15 cellular contexts compared by ENCODE assay signal in genomic region chr2:86042256-86043168, GRCh38.
DNase-seq lines count a peak whose midpoint lies in the region; ATAC-seq and TF ChIP-seq lines count a peak whose summit lies in the region.
"Had no signal": no experiment of that assay in that cellular context is flagged by ENCODE, and none has a peak within 500 bp of the region (broad histone marks: within the 10 kb centered on the region; RNA-seq: fewer than 3 reads in every experiment).

No MANE protein-coding gene starts in this region.

- peaks cover 16% of the 10 kb centered on the region for H3K4me1 ChIP-seq in suprapubic skin
- H3K4me1 ChIP-seq in neuronal stem cell (ENCODE audit: control insufficient read depth in 2 of 2, insufficient read depth in 1 of 2, low read depth in 1 of 2, low read length in 2 of 2): peaks cover 0 to 8% of the 10 kb centered on the region in 2 donors

- no peak overlapping the region for H3K23ac ChIP-seq in neuronal stem cell (ENCODE audit: low read depth, low read length, poor library complexity)

- H3K4ac ChIP-seq in neuronal stem cell (ENCODE audit: low read length): no peak overlapping the region

- H2BK120ac ChIP-seq in neuronal stem cell (ENCODE audit: low read depth, low read length): no peak overlapping the region

- no peak overlapping the region for H3K18ac ChIP-seq in neuronal stem cell (ENCODE audit: low read length)

- TF ChIP-seq POLR2A in suprapubic skin (IDR thresholded peaks at IDR 0.05): no peak

- no peak overlapping the region for H4K91ac ChIP-seq in neuronal stem cell (ENCODE audit: low read depth, low read length, poor library complexity)

- no peak overlapping the region for H2BK12ac ChIP-seq in neuronal stem cell (ENCODE audit: low read length)

- H3K4me1 Mint-ChIP-seq in T-cell: peaks cover 45 to 50% (median 49%) of the 10 kb centered on the region in 3 donors
- H3K4me1 Mint-ChIP-seq: WTC11 had no signal

- CTCF ChIA-PET in T-cell (lab: Charles Lee): interaction anchor here (1.0 to 1.6 kb wide), 4 partner anchors 35 to 215 kb away, joined by 3 to 6 read pairs (median 5); no protein-coding TSS in a partner anchor

- H2BK5ac ChIP-seq in neuronal stem cell (ENCODE audit: low read length): no peak overlapping the region

- H3K4me3 ChIP-seq in suprapubic skin (no peak overlapping the region), neuronal stem cell (ENCODE audit: low read length in 2 of 2) (no peak overlapping the region)

- H3K27ac Mint-ChIP-seq in T-cell: peak overlapping the region; percentile 99
- H3K27ac Mint-ChIP-seq: WTC11 had no signal

- H3K79me1 ChIP-seq in neuronal stem cell (ENCODE audit: low read depth, low read length): no peaks in the 10 kb centered on the region

- no peak for TF ChIP-seq EP300 in suprapubic skin (IDR thresholded peaks at IDR 0.05)

- H3K27me3 Mint-ChIP-seq in T-cell: no peaks in the 10 kb centered on the region

- H2AFZ ChIP-seq in neuronal stem cell (ENCODE audit: low read length): no peak overlapping the region

- H3K4me2 ChIP-seq in neuronal stem cell (ENCODE audit: insufficient read depth, low read length, poor library complexity, severe bottlenecking): no peak overlapping the region

- ATAC-seq in Right ventricle myocardium inferior (no peak), T-cell (replicated peaks in 1 of 4) (no peak), GM21423 (IDR thresholded peaks at IDR 0.05; ENCODE audit: unreplicated experiment) (no peak), HG03439 (IDR thresholded peaks at IDR 0.05; ENCODE audit: unreplicated experiment) (no peak)
- ATAC-seq: WTC11 had no signal

- POLR2A ChIA-PET in T-cell (lab: Charles Lee): interaction anchor here in 1 of 2 donors (1.5 kb wide), 1 partner anchor 63 kb away, joined by 3 read pairs; the partner anchor contains the start of genes POLR1A and PTCD3

- H3K4me3 Mint-ChIP-seq in T-cell: no peak overlapping the region
- H3K4me3 Mint-ChIP-seq: WTC11 had no signal

- no peaks in the 10 kb centered on the region for H3K27me3 ChIP-seq in suprapubic skin
- H3K27me3 ChIP-seq in neuronal stem cell (ENCODE audit: control insufficient read depth in 3 of 3, insufficient read depth in 3 of 3, low read depth in 1 of 3, low read length in 3 of 3): no peaks in the 10 kb centered on the region

- no peak for TF ChIP-seq CTCF in suprapubic skin (IDR thresholded peaks at IDR 0.05)

- intact Hi-C loops in cardiac septum (cut with DNase I): no loop called here
- intact Hi-C loops in Right ventricle myocardium inferior (cut with DNase I): no loop called here

- H2BK15ac ChIP-seq in neuronal stem cell (ENCODE audit: low read length): no peak overlapping the region

- H3K27ac ChIP-seq in suprapubic skin: no peak overlapping the region
- no peak overlapping the region for H3K27ac ChIP-seq in neuronal stem cell (replicated peaks; ENCODE audit: low read length)

- H3K36me3 Mint-ChIP-seq in T-cell: peaks cover 41% of the 10 kb centered on the region

- no peaks in the 10 kb centered on the region for H3K9me3 Mint-ChIP-seq in T-cell
- H3K9me3 Mint-ChIP-seq: WTC11 had no signal

- H3K14ac ChIP-seq in neuronal stem cell (ENCODE audit: low read length): no peak overlapping the region

- no peak overlapping the region for H3K9ac ChIP-seq in neuronal stem cell (ENCODE audit: low read depth, low read length, poor library complexity)

- H3K9me3 ChIP-seq in suprapubic skin (no peaks in the 10 kb centered on the region), neuronal stem cell (replicated peaks in 1 of 2; ENCODE audit: control insufficient read depth in 2 of 2, insufficient read depth in 1 of 2, low read depth in 1 of 2, low read length in 2 of 2) (no peaks in the 10 kb centered on the region)

- H3K36me3 ChIP-seq in suprapubic skin (peaks cover 88% of the 10 kb centered on the region), neuronal stem cell (replicated peaks in 1 of 2; ENCODE audit: control insufficient read depth in 2 of 2, insufficient read depth in 2 of 2, low read length in 2 of 2) (peaks cover 58 to 100% of the 10 kb centered on the region in 2 donors)

- no peak overlapping the region for H4K8ac ChIP-seq in neuronal stem cell (ENCODE audit: low read depth, low read length)

- 96% methylated on average over 12 of the region's 12 CpGs for WGBS in suprapubic skin
- no CpG with 5 or more reads among the region's 12 CpGs for WGBS in neuronal stem cell (ENCODE audit: extremely low coverage in 2 of 2, insufficient read length in 2 of 2, insufficient replicate concordance in 1 of 2), 2 donors

- DNase-seq in cardiac septum (ENCODE audit: low spot score): peak; percentile 33
- DNase-seq in Right ventricle myocardium inferior (ENCODE audit: missing footprints): no peak
- DNase-seq in T-cell: no peak
- DNase-seq in mesenteric fat pad (ENCODE audit: low spot score): peak; percentile 45
- DNase-seq in suprapubic skin (ENCODE audit: low spot score in 2 of 2): peak; percentile 35 to 37
- no peak for DNase-seq in neuronal stem cell (ENCODE audit: low spot score)
- DNase-seq: cerebellar nuclear complex; foreskin fibroblast; Kasumi-1; NCI-H1417; NCI-H226; NK-92 treated with Interleukin-12 subunit alpha and Interleukin-12 subunit beta, amount 100 ng/mL, for 24 hours had no signal

- no peak overlapping the region for H2AK5ac ChIP-seq in neuronal stem cell (ENCODE audit: low read depth, low read length)

Comparison
In these comparisons a context has a peak if more than half of its experiments do, and no peak if none do; other contexts are left out.
1. DNase-seq: peak in cardiac septum (single experiment), mesenteric fat pad (single experiment) and suprapubic skin (2 of 2); none in Right ventricle myocardium inferior (single experiment), T-cell (0 of 34) and neuronal stem cell (single experiment).